28 cellular contexts compared by ENCODE assay signal in genomic region chr18:78983530-78983929, GRCh38. TPM values are rescaled to one million over a fixed set of nuclear protein-coding genes. Genes with fewer than 3 reads are reported as not detected.
A peak's percentile ranks its signal among the peaks of the same experiment; 100 is the strongest.
DNase-seq lines count a peak whose midpoint lies in the region; ATAC-seq, FAIRE-seq and TF ChIP-seq lines count a peak whose summit lies in the region.
"Had no signal": no experiment of that assay in that cellular context is flagged by ENCODE, and none has a peak within 500 bp of the region (broad histone marks: within the 10 kb centered on the region; RNA-seq: fewer than 3 reads in every experiment).

No MANE protein-coding gene starts in this region.

- intact Hi-C loops in sigmoid colon (cut with DNase I): loop anchor here (10.0 kb wide), 1 partner anchor 1079 kb away; no protein-coding TSS in a partner anchor

- TF ChIP-seq CTCF in astrocyte (IDR thresholded peaks at IDR 0.05; ENCODE audit: insufficient read depth, low read depth, low read length): no peak
- TF ChIP-seq CTCF in type B pancreatic cell (conservative IDR thresholded peaks at IDR 0.05): no peak
- no peak for TF ChIP-seq CTCF in sigmoid colon (IDR thresholded peaks at IDR 0.05)

- no peak for DNase-seq in astrocyte (ENCODE audit: low read depth)
- DNase-seq in type B pancreatic cell (ENCODE audit: extremely low spot score, unreplicated experiment): no peak
- no peak for DNase-seq in sigmoid colon
- DNase-seq in DMS79 treated with DMSO at 0.1 percent for 48 hours (lab: John Stamatoyannopoulos, UW): no peak
- DNase-seq: activated CD4-positive, alpha-beta T cell treated with anti-CD3 and anti-CD28 coated beads for 36 hours; activated CD8-positive, alpha-beta memory T cell treated with anti-CD3 and anti-CD28 coated beads, Interleukin-2, amount 50 U/mL, for 48 hours; activated CD8-positive, alpha-beta T cell treated with anti-CD3 and anti-CD28 coated beads for 36 hours; amygdala; DMS 273 treated with DMSO at 0.1 percent for 48 hours; kidney; left ventricle myocardium superior; NCI-H1048; NCI-H187 treated with DMSO at 0.1 percent for 48 hours; NCI-H774; psoas muscle; stimulated activated CD4-positive, alpha-beta T cell treated with anti-CD3 and anti-CD28 coated beads, Interleukin-15, amount 100 ng/mL, for 24 hours; stimulated activated CD4-positive, alpha-beta T cell treated with anti-CD3 and anti-CD28 coated beads, Interleukin-4, amount 100 ng/mL, for 4 hours; transverse colon had no signal

- peaks cover 4% of the 10 kb centered on the region for H3K27me3 Mint-ChIP-seq in astrocyte (ENCODE audit: low read depth, unreplicated experiment)
- H3K27me3 Mint-ChIP-seq in type B pancreatic cell: peaks cover 75% of the 10 kb centered on the region

- peak overlapping the region; percentile 51 for H3K4me3 Mint-ChIP-seq in astrocyte (ENCODE audit: unreplicated experiment)
- peak overlapping the region; percentile 51 for H3K4me3 Mint-ChIP-seq in type B pancreatic cell
- H3K4me3 Mint-ChIP-seq: activated CD4-positive, alpha-beta T cell treated with anti-CD3 and anti-CD28 coated beads for 36 hours; activated CD8-positive, alpha-beta T cell treated with anti-CD3 and anti-CD28 coated beads for 36 hours; activated naive CD4-positive, alpha-beta T cell treated with anti-CD3 and anti-CD28 coated beads, Interleukin-2, amount 50 U/mL, for 24 hours; activated T-helper 17 cell treated with anti-CD3 and anti-CD28 coated beads, Interleukin-2, amount 50 U/mL, for 72 hours had no signal

- 0% methylated on average over 2 of the region's 4 CpGs for WGBS in HUES64
- WGBS in sigmoid colon, 2 donors: 49% methylated on average over 4 of the region's 4 CpGs

- H3K4me2 ChIP-seq in astrocyte (ENCODE audit: low read length): peak overlapping the region; percentile 12
- H3K4me2 ChIP-seq: BLaER1 had no signal

- H3K27me3 ChIP-seq in HUES64 (ENCODE audit: insufficient read depth, low read length): peaks cover 45% of the 10 kb centered on the region
- H3K27me3 ChIP-seq in astrocyte (ENCODE audit: insufficient read depth, low read length): peaks cover 36% of the 10 kb centered on the region
- peaks cover 51% of the 10 kb centered on the region for H3K27me3 ChIP-seq in iPS-18a (ENCODE audit: control insufficient read depth, insufficient read depth, low read length)
- peaks cover 43 to 96% (median 72%) of the 10 kb centered on the region in 3 donors for H3K27me3 ChIP-seq in sigmoid colon

- ATAC-seq in GM21737 (IDR thresholded peaks at IDR 0.05; ENCODE audit: unreplicated experiment): no peak
- ATAC-seq: activated CD4-positive, alpha-beta T cell treated with anti-CD3 and anti-CD28 coated beads for 36 hours; activated CD8-positive, alpha-beta T cell treated with anti-CD3 and anti-CD28 coated beads for 36 hours; activated T-helper 17 cell treated with anti-CD3 and anti-CD28 coated beads, Interleukin-2, amount 50 U/mL, for 72 hours; left ventricle myocardium superior; psoas muscle had no signal

- peaks cover 50% of the 10 kb centered on the region for H3K79me2 ChIP-seq in astrocyte (ENCODE audit: insufficient read depth, low read length)

- peaks cover 8% of the 10 kb centered on the region for H3K4me1 Mint-ChIP-seq in astrocyte (ENCODE audit: low read depth, unreplicated experiment)
- peaks cover 16% of the 10 kb centered on the region for H3K4me1 Mint-ChIP-seq in type B pancreatic cell (ENCODE audit: unreplicated experiment)
- H3K4me1 Mint-ChIP-seq: activated T-helper 17 cell treated with anti-CD3 and anti-CD28 coated beads, Interleukin-2, amount 50 U/mL, for 72 hours had no signal

- H3K9me3 ChIP-seq in HUES64 (ENCODE audit: insufficient read depth, low read depth, low read length): no peaks in the 10 kb centered on the region
- no peaks in the 10 kb centered on the region for H3K9me3 ChIP-seq in astrocyte (ENCODE audit: insufficient read depth, low read depth, low read length)
- no peaks in the 10 kb centered on the region for H3K9me3 ChIP-seq in iPS-18a (ENCODE audit: control insufficient read depth, low read depth, low read length)
- H3K9me3 ChIP-seq in sigmoid colon: no peaks in the 10 kb centered on the region
- H3K9me3 ChIP-seq: psoas muscle, transverse colon had no signal

- H3K27ac ChIP-seq in HUES64 (ENCODE audit: low read depth, low read length): peak overlapping the region; percentile 96
- H3K27ac ChIP-seq in astrocyte (ENCODE audit: low read depth, low read length): no peak overlapping the region
- H3K27ac ChIP-seq in iPS-18a (ENCODE audit: low read length): peak overlapping the region; percentile 12
- H3K27ac ChIP-seq in sigmoid colon: no peak overlapping the region
- H3K27ac ChIP-seq: BLaER1, cardiac muscle cell, psoas muscle, transverse colon had no signal

- no peak for TF ChIP-seq EP300 in sigmoid colon (IDR thresholded peaks at IDR 0.05)

- H4K20me1 ChIP-seq in astrocyte (ENCODE audit: insufficient read depth, low read length): peaks cover 5% of the 10 kb centered on the region
- H4K20me1 ChIP-seq: BLaER1 had no signal

- peak overlapping the region; percentile 69 for H3K4me3 ChIP-seq in HUES64 (ENCODE audit: low read length)
- H3K4me3 ChIP-seq in astrocyte (ENCODE audit: insufficient read depth, low read depth, low read length): no peak overlapping the region
- H3K4me3 ChIP-seq in iPS-18a (ENCODE audit: low read length): peak overlapping the region; percentile 81
- H3K4me3 ChIP-seq in sigmoid colon: no peak overlapping the region
- H3K4me3 ChIP-seq: BLaER1, cardiac muscle cell, psoas muscle, transverse colon had no signal

- H3K9ac ChIP-seq in HUES64 (ENCODE audit: low read depth, low read length) (peak overlapping the region; percentile 83; the same call in 1 of the 2 replicates), astrocyte (ENCODE audit: low read length) (no peak overlapping the region), iPS-18a (ENCODE audit: low read length) (peak overlapping the region; percentile 16)
- H3K9ac ChIP-seq: BLaER1 had no signal

- H3K4me1 ChIP-seq in HUES64 (ENCODE audit: insufficient read depth, low read length): peaks cover 58% of the 10 kb centered on the region
- peaks cover 11% of the 10 kb centered on the region for H3K4me1 ChIP-seq in astrocyte (ENCODE audit: insufficient read depth, low read length)
- peaks cover 59% of the 10 kb centered on the region for H3K4me1 ChIP-seq in iPS-18a (ENCODE audit: control insufficient read depth, low read depth, low read length)
- peaks cover 0 to 23% (median 22%) of the 10 kb centered on the region in 4 donors for H3K4me1 ChIP-seq in sigmoid colon
- H3K4me1 ChIP-seq: BLaER1, psoas muscle had no signal

- no peak for TF ChIP-seq POLR2A in sigmoid colon (IDR thresholded peaks at IDR 0.05)

- H3K27ac Mint-ChIP-seq in astrocyte (ENCODE audit: unreplicated experiment) (no peak overlapping the region), type B pancreatic cell (no peak overlapping the region)
- H3K27ac Mint-ChIP-seq: activated CD4-positive, alpha-beta T cell treated with anti-CD3 and anti-CD28 coated beads for 36 hours; activated CD8-positive, alpha-beta T cell treated with anti-CD3 and anti-CD28 coated beads for 36 hours; activated naive CD4-positive, alpha-beta T cell treated with anti-CD3 and anti-CD28 coated beads, Interleukin-2, amount 50 U/mL, for 24 hours; activated T-helper 17 cell treated with anti-CD3 and anti-CD28 coated beads, Interleukin-2, amount 50 U/mL, for 72 hours had no signal

- no peak overlapping the region for H2AFZ ChIP-seq in astrocyte (ENCODE audit: low read depth, low read length)

- no peak for FAIRE-seq in astrocyte (lab: Jason Lieb, UNC)
- FAIRE-seq: colon, GM12892, kidney had no signal

- no peaks in the 10 kb centered on the region for H3K9me3 Mint-ChIP-seq in astrocyte (ENCODE audit: unreplicated experiment)
- H3K9me3 Mint-ChIP-seq in type B pancreatic cell: no peaks in the 10 kb centered on the region
- H3K9me3 Mint-ChIP-seq: activated CD8-positive, alpha-beta T cell treated with anti-CD3 and anti-CD28 coated beads for 36 hours; activated naive CD4-positive, alpha-beta T cell treated with anti-CD3 and anti-CD28 coated beads, Interleukin-2, amount 50 U/mL, for 24 hours; activated T-helper 17 cell treated with anti-CD3 and anti-CD28 coated beads, Interleukin-2, amount 50 U/mL, for 72 hours had no signal

- H3K36me3 ChIP-seq in HUES64 (ENCODE audit: insufficient read depth, low read length): no peaks in the 10 kb centered on the region
- H3K36me3 ChIP-seq in astrocyte (ENCODE audit: insufficient read depth, low read length): no peaks in the 10 kb centered on the region
- H3K36me3 ChIP-seq in iPS-18a (ENCODE audit: control insufficient read depth, low read depth, low read length): no peaks in the 10 kb centered on the region
- no peaks in the 10 kb centered on the region for H3K36me3 ChIP-seq in sigmoid colon
- H3K36me3 ChIP-seq: BLaER1, cardiac muscle cell, transverse colon had no signal

- H3K36me3 Mint-ChIP-seq in astrocyte (ENCODE audit: low read depth, unreplicated experiment): no peaks in the 10 kb centered on the region
- no peaks in the 10 kb centered on the region for H3K36me3 Mint-ChIP-seq in type B pancreatic cell
- H3K36me3 Mint-ChIP-seq: activated naive CD4-positive, alpha-beta T cell treated with anti-CD3 and anti-CD28 coated beads, Interleukin-2, amount 50 U/mL, for 24 hours had no signal

RNA-seq across cellular contexts. Expression of gene SALL3, which starts 3.9 kb away (rescaled TPM):
- 29.2 TPM for polyA plus RNA-seq in HUES64 (2013, experiment 1 of 2)
- 25.1 TPM for polyA plus RNA-seq in HUES64 (2013, experiment 2 of 2)
- 6.8 and 7.7 TPM in 2 replicates for total RNA-seq in astrocyte
- total RNA-seq in type B pancreatic cell (ENCODE audit: low replicate concordance): 0.21 and 14.6 TPM in 2 replicates
- not detected for total RNA-seq in sigmoid colon
- not detected for polyA plus RNA-seq in sigmoid colon
- total RNA-seq: activated CD4-positive, alpha-beta T cell treated with anti-CD3 and anti-CD28 coated beads for 36 hours; activated CD8-positive, alpha-beta T cell treated with anti-CD3 and anti-CD28 coated beads for 36 hours; activated T-helper 17 cell treated with anti-CD3 and anti-CD28 coated beads, Interleukin-2, amount 50 U/mL, for 72 hours; left ventricle myocardium superior; mesenteric fat pad had no signal

Comparison
In these comparisons a context has a peak if more than half of its experiments do, and no peak if none do; other contexts are left out.
1. H3K27ac ChIP-seq: peak in HUES64 (single experiment) and iPS-18a (single experiment); none in astrocyte (single experiment) and sigmoid colon (0 of 4).
2. H3K4me3 ChIP-seq: peak in HUES64 (single experiment) and iPS-18a (single experiment); none in astrocyte (single experiment) and sigmoid colon (0 of 4).